8 cellular contexts compared by ENCODE assay signal in the genomic region with DNA sequence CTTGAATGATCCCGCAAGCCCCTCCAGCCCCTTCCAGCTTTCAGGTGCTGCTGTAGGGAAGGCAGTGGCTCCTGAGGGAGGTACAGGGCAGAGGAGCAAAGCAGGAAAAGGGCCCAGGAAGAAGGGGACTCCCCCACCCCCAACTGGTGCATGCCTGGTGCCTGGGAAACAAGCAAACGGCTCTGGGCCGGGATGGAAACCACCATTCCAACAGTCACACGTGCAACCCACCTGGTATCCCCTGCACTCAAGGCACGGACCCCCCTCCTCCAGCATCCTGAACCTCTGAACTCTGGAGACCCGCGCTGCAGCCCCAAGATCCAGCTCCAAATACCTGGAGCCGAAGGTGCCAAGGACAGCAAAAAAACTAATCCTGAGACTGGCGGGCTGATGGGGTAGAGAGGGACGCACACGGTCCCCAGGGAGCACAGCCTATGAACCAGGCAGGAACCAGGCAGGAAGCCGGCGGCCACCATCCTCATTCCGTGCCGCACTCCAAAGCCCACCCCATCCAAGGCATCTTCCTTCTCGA. TPM values are rescaled to one million over a fixed set of nuclear protein-coding genes. Genes with fewer than 3 reads are reported as not detected.
DNase-seq lines count a peak whose midpoint lies in the region; ATAC-seq, FAIRE-seq and TF ChIP-seq lines count a peak whose summit lies in the region.

No MANE protein-coding gene starts in this region.

- H3K36me3 Mint-ChIP-seq in T-cell: no peaks in the 10 kb centered on the region

- peaks cover 13 to 15% (median 14%) of the 10 kb centered on the region in 3 donors for H3K4me1 Mint-ChIP-seq in T-cell

- ATAC-seq in T-cell (replicated peaks in 1 of 4) (no peak), GM18861 (IDR thresholded peaks at IDR 0.05; ENCODE audit: unreplicated experiment) (no peak), HG03521 (IDR thresholded peaks at IDR 0.05; ENCODE audit: unreplicated experiment) (no peak)

- H4K20me1 ChIP-seq in fibroblast of lung (ENCODE audit: control insufficient read depth, extremely low read depth, insufficient read depth, low read length): no peaks in the 10 kb centered on the region

- no peak for FAIRE-seq in GM19239 (lab: Jason Lieb, UNC)

- H3K9ac ChIP-seq in fibroblast of lung (ENCODE audit: insufficient read depth, low read length): no peak overlapping the region
- H3K9ac ChIP-seq in rectal smooth muscle tissue (ENCODE audit: low read length): no peak overlapping the region

- H3K4me3 ChIP-seq in H7 (ENCODE audit: insufficient read depth, low read depth, low read length): peak overlapping the region; percentile 57
- H3K4me3 ChIP-seq in fibroblast of lung (replicated peaks in 1 of 4; ENCODE audit: control extremely low read depth in 1 of 4, insufficient read depth in 1 of 4, low read depth in 3 of 4, low read length in 4 of 4): peak overlapping the region; percentile 3 to 57 (median 30)
- peak overlapping the region; percentile 56 for H3K4me3 ChIP-seq in rectal smooth muscle tissue (ENCODE audit: low read length)

- no peak overlapping the region for H3K27ac ChIP-seq in fibroblast of lung (ENCODE audit: insufficient read depth, low read length)
- no peak overlapping the region for H3K27ac ChIP-seq in rectal smooth muscle tissue (ENCODE audit: low read depth, low read length)

- peaks cover 48 to 62% of the 10 kb centered on the region in 2 donors for H3K27me3 Mint-ChIP-seq in T-cell

- POLR2A ChIA-PET in T-cell (lab: Charles Lee): interaction anchor here in 1 of 2 donors (0.6 kb wide), 1 partner anchor 11 kb away, joined by 5 read pairs; no protein-coding TSS in a partner anchor

- peak overlapping the region; percentile 24 to 47 (median 31) for H3K4me3 Mint-ChIP-seq in T-cell

- H3K79me2 ChIP-seq in fibroblast of lung (ENCODE audit: control insufficient read depth, insufficient read depth, low read length): no peaks in the 10 kb centered on the region

- no peak overlapping the region for H2AFZ ChIP-seq in fibroblast of lung (ENCODE audit: low read length)

- H3K4me2 ChIP-seq in fibroblast of lung (ENCODE audit: extremely low read depth, insufficient read depth, low read length): peak overlapping the region; percentile 75

- H3K27me3 ChIP-seq in H7 (ENCODE audit: control insufficient read depth, insufficient read depth, low read length) (peaks cover 88% of the 10 kb centered on the region), fibroblast of lung (ENCODE audit: control insufficient read depth, insufficient read depth, low read length) (peaks cover 59% of the 10 kb centered on the region), rectal smooth muscle tissue (ENCODE audit: control insufficient read depth, insufficient read depth, low read length) (peaks cover 40% of the 10 kb centered on the region)

- CTCF ChIA-PET in T-cell (lab: Charles Lee): no interaction called here

- DNase-seq in H7: peak; percentile 78
- no peak for DNase-seq in T-cell
- DNase-seq in fibroblast of lung (ENCODE audit: low read depth in 2 of 2): no peak
- DNase-seq in GM19239 (ENCODE audit: insufficient read length, low spot score): no peak
- no peak for DNase-seq in KBM-7

- H3K36me3 ChIP-seq in H7 (replicated peaks; ENCODE audit: control insufficient read depth, insufficient read depth, low read length): no peaks in the 10 kb centered on the region
- H3K36me3 ChIP-seq in fibroblast of lung (ENCODE audit: control insufficient read depth, insufficient read depth, low read length): no peaks in the 10 kb centered on the region
- H3K36me3 ChIP-seq in rectal smooth muscle tissue (ENCODE audit: control insufficient read depth, insufficient read depth, low read length): no peaks in the 10 kb centered on the region

- H3K9me3 Mint-ChIP-seq in T-cell: no peaks in the 10 kb centered on the region

- H3K9me3 ChIP-seq in fibroblast of lung (ENCODE audit: control insufficient read depth, insufficient read depth, low read depth, low read length): no peaks in the 10 kb centered on the region

- no peak overlapping the region for H3K27ac Mint-ChIP-seq in T-cell

- H3K4me1 ChIP-seq in fibroblast of lung (ENCODE audit: control insufficient read depth, extremely low read depth, insufficient read depth, low read length) (no peaks in the 10 kb centered on the region), rectal smooth muscle tissue (ENCODE audit: control insufficient read depth, insufficient read depth, low read length) (no peaks in the 10 kb centered on the region)

- in situ Hi-C loops in KBM-7 (cut with MboI; ENCODE audit: low pct_unique_long_range_greater_than_20kb, low sequenced_read_pairs): no loop called here

- TF ChIP-seq CTCF in fibroblast of lung (conservative IDR thresholded peaks at IDR 0.05 in 1 of 2, IDR thresholded peaks at IDR 0.05 in 1 of 2; ENCODE audit: low read depth in 1 of 2, low read length in 2 of 2): no peak

RNA-seq across cellular contexts. Expression of gene SCN4B, which starts 0.5 kb away (rescaled TPM):
- 0.74 and 1.0 TPM in 2 replicates for total RNA-seq in H7 (2014; rRNA removed; shearing (Covaris generic))
- total RNA-seq in T-cell (under 1 TPM in 2 of 5 donors, not detected in 3; 0.09 to 0.20 TPM), fibroblast of lung (6.7 and 10.4 TPM in 2 replicates)
- 1.5 and 5.8 TPM in 2 replicates for polyA plus RNA-seq in fibroblast of lung
- polyA plus RNA-seq in fibroblast of lung (2012): 1.3 and 4.3 TPM in 2 replicates
- 0.24 and 2.7 TPM in 2 replicates for polyA minus RNA-seq in fibroblast of lung (ENCODE audit: low replicate concordance)

RNA-seq across cellular contexts. Expression of gene SCN2B, which starts 24.4 kb away (rescaled TPM):
- total RNA-seq in H7 (2014; rRNA removed; shearing (Covaris generic)): 0.03 and 0.07 TPM in 2 replicates
- total RNA-seq in T-cell: under 1 TPM in 1 of 5 donors, not detected in 4; 0.06 TPM
- 4.9 and 7.3 TPM in 2 replicates for total RNA-seq in fibroblast of lung
- 0.11 and 0.19 TPM in 2 replicates for polyA plus RNA-seq in fibroblast of lung
- polyA plus RNA-seq in fibroblast of lung (2012): 0.15 and 0.23 TPM in 2 replicates
- not detected in 2 replicates for polyA minus RNA-seq in fibroblast of lung (ENCODE audit: low replicate concordance)
